ENCODE assay signal across 2 cellular contexts in genomic region chr16:12293017-12293618, GRCh38.
A peak's percentile ranks its signal among the peaks of the same experiment; 100 is the strongest.
TF ChIP-seq lines count a peak whose summit lies in the region.

No MANE protein-coding gene starts in this region.

TF ChIP-seq in K562, 482 proteins besides CTCF, POLR2A, EP300 and RAD21 (continued from another document and continues in another):
- no peak for TF ChIP-seq E2F6 (IDR thresholded peaks at IDR 0.05; ENCODE audit: borderline replicate concordance in 1 of 2, extremely low read depth in 1 of 2, insufficient read depth in 1 of 2, insufficient read length in 1 of 2, low read depth in 1 of 2, low read length in 1 of 2, poor library complexity in 1 of 2, severe bottlenecking in 1 of 2)
- TF ChIP-seq NCOR1 (IDR thresholded peaks at IDR 0.05), result peak; percentile 86
- TF ChIP-seq ZNF431 (CRISPR knock-in tag; IDR thresholded peaks at IDR 0.05), result no peak
- peak; percentile 59; the same call in 1 of the 2 replicates for TF ChIP-seq MAFF (IDR thresholded peaks at IDR 0.05; ENCODE audit: low read length)
- no peak for TF ChIP-seq POLR3A (IDR thresholded peaks at IDR 0.05; ENCODE audit: borderline replicate concordance, extremely low read depth, insufficient read depth, insufficient read length)
- TF ChIP-seq SLC30A9 (CRISPR knock-in tag; IDR thresholded peaks at IDR 0.05), result no peak
- TF ChIP-seq ZNF408 (CRISPR knock-in tag; IDR thresholded peaks at IDR 0.05; ENCODE audit: low read depth), result no peak
- no peak for TF ChIP-seq FOXM1 (IDR thresholded peaks at IDR 0.05; ENCODE audit: low read depth)
- no peak for TF ChIP-seq FOXM1 (CRISPR knock-in tag; IDR thresholded peaks at IDR 0.05; ENCODE audit: low read depth)
- TF ChIP-seq ETV1 (tag; conservative IDR thresholded peaks at IDR 0.05; ENCODE audit: low read depth), result peak; percentile 62; the same call in 1 of the 2 replicates
- TF ChIP-seq NR4A1 (CRISPR knock-in tag; IDR thresholded peaks at IDR 0.05), result no peak
- no peak for TF ChIP-seq NR4A1 (tag; IDR thresholded peaks at IDR 0.05)
- no peak for TF ChIP-seq SUPT5H (IDR thresholded peaks at IDR 0.05)
- no peak for TF ChIP-seq SIN3A (IDR thresholded peaks at IDR 0.05; ENCODE audit: borderline replicate concordance in 2 of 2, control insufficient read depth in 1 of 2, low read depth in 2 of 2, low read length in 2 of 2)
- TF ChIP-seq ZNF316 (IDR thresholded peaks at IDR 0.05), result peak; percentile 95
- TF ChIP-seq CSDE1 (IDR thresholded peaks at IDR 0.05), result no peak
- TF ChIP-seq KLF1 (tag; IDR thresholded peaks at IDR 0.05), result no peak
- no peak for TF ChIP-seq HMGXB4 (CRISPR knock-in tag; IDR thresholded peaks at IDR 0.05)
- TF ChIP-seq ZMIZ1 (IDR thresholded peaks at IDR 0.05; ENCODE audit: low read depth in 2 of 2, low read length in 2 of 2), result peak in 1 of 2 experiments; percentile 60; a peak in 1 of 4 replicates
- no peak for TF ChIP-seq FOXP1 (CRISPR knock-in tag; IDR thresholded peaks at IDR 0.05)
- TF ChIP-seq SRF (CRISPR knock-in tag; IDR thresholded peaks at IDR 0.05), result no peak
- no peak for TF ChIP-seq ZNF551 (CRISPR knock-in tag; IDR thresholded peaks at IDR 0.05)
- TF ChIP-seq MTF1 (CRISPR knock-in tag; IDR thresholded peaks at IDR 0.05; ENCODE audit: borderline replicate concordance), result no peak
- TF ChIP-seq NFATC3 (IDR thresholded peaks at IDR 0.05), result no peak
- TF ChIP-seq HDAC2 (IDR thresholded peaks at IDR 0.05), result no peak
- TF ChIP-seq NR3C1 (CRISPR knock-in tag; IDR thresholded peaks at IDR 0.05), result no peak
- TF ChIP-seq TEAD2 (tag; IDR thresholded peaks at IDR 0.05), result no peak
- no peak for TF ChIP-seq MAZ (CRISPR knock-in tag; conservative IDR thresholded peaks at IDR 0.05 in 1 of 2, IDR thresholded peaks at IDR 0.05 in 1 of 2)
- TF ChIP-seq ZNF354B (CRISPR knock-in tag; IDR thresholded peaks at IDR 0.05), result no peak
- no peak for TF ChIP-seq HMGN3 (IDR thresholded peaks at IDR 0.05; ENCODE audit: borderline replicate concordance, extremely low read depth, insufficient read length, low read depth, low read length)
- TF ChIP-seq PHTF2 (CRISPR knock-in tag; IDR thresholded peaks at IDR 0.05), result no peak

TF ChIP-seq in HepG2, 621 proteins besides CTCF, POLR2A, EP300 and RAD21 (continued from another document):
- TF ChIP-seq CREBL2 (CRISPR knock-in tag; IDR thresholded peaks at IDR 0.05; ENCODE audit: borderline replicate concordance) (no peak), KLF15 (CRISPR knock-in tag; IDR thresholded peaks at IDR 0.05; ENCODE audit: borderline replicate concordance) (no peak), ZNF615 (CRISPR knock-in tag; IDR thresholded peaks at IDR 0.05; ENCODE audit: borderline replicate concordance) (no peak), THAP9 (CRISPR knock-in tag; IDR thresholded peaks at IDR 0.05; ENCODE audit: borderline replicate concordance) (no peak), MYNN (CRISPR knock-in tag; IDR thresholded peaks at IDR 0.05; ENCODE audit: low read depth) (no peak), GATA4 (IDR thresholded peaks at IDR 0.05; ENCODE audit: borderline replicate concordance, low read depth) (no peak), ZIK1 (CRISPR knock-in tag; IDR thresholded peaks at IDR 0.05; ENCODE audit: borderline replicate concordance, low read depth) (no peak), CREB1 (IDR thresholded peaks at IDR 0.05) (peak; percentile 29; the same call in 1 of the 2 replicates), CREB1 (CRISPR knock-in tag; IDR thresholded peaks at IDR 0.05) (no peak)
